Comparison of ENCODE assay signal across 15 cellular contexts in the genomic region with DNA sequence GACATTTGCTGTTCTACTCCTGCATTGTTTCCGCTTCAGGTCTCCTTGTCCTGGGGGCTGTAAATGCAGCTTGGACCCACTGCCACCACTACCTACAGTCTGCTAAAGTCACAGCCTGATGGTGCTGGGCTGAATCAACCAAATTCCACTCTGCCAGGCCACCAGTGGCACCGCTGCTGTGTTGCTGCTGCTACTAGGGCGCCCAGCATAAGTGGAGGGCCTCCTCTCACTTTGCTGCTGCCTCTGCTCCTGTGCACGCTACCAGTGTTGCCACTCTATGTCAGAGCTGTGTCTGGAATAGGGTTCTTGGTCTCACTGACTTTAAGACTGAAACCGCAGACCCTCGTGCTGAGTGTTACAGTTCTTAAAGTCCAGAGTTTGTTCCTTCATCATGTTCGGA. TPM values are rescaled to one million over a fixed set of nuclear protein-coding genes. Genes with fewer than 3 reads are reported as not detected.
DNase-seq lines count a peak whose midpoint lies in the region; ATAC-seq and TF ChIP-seq lines count a peak whose summit lies in the region.
"Had no signal": no experiment of that assay in that cellular context is flagged by ENCODE, and none has a peak within 500 bp of the region (broad histone marks: within the 10 kb centered on the region; RNA-seq: fewer than 3 reads in every experiment).

No MANE protein-coding gene starts in this region.

- no peak for TF ChIP-seq CTCF in osteoblast (IDR thresholded peaks at IDR 0.05; ENCODE audit: extremely low read depth, low read depth, low read length)

- ATAC-seq in central memory CD8-positive, alpha-beta T cell (replicated peaks; ENCODE audit: extremely low read depth, poor library complexity, severe bottlenecking): no peak
- ATAC-seq in GM18907 (IDR thresholded peaks at IDR 0.05; ENCODE audit: unreplicated experiment): no peak
- no peak for ATAC-seq in Right ventricle myocardium superior (ENCODE audit: poor library complexity)
- ATAC-seq: A549; activated CD4-positive, CD25-positive, alpha-beta regulatory T cell treated with anti-CD3 and anti-CD28 coated beads, Interleukin-2, amount 50 U/mL, for 24 hours; left cardiac atrium; upper lobe of right lung had no signal

- H3K27ac ChIP-seq in KOPT-K1 (ENCODE audit: low read depth, low read length, poor library complexity, severe bottlenecking): peak overlapping the region; percentile 84
- no peak overlapping the region for H3K27ac ChIP-seq in osteoblast (ENCODE audit: low read depth, low read length)

- peaks cover 28% of the 10 kb centered on the region for H3K36me3 Mint-ChIP-seq in T-helper 2 cell treated with Interferon-gamma antibody and Interleukin-4, amounts not matched to agents 5 μg/mL and 100 μg/mL, for 36 hours (ENCODE audit: low read depth)
- H3K36me3 Mint-ChIP-seq in central memory CD8-positive, alpha-beta T cell (ENCODE audit: insufficient read depth): peaks cover 11% of the 10 kb centered on the region

- H3K27me3 ChIP-seq in osteoblast (ENCODE audit: insufficient read depth, low read length): no peaks in the 10 kb centered on the region
- H3K27me3 ChIP-seq: upper lobe of right lung had no signal

- H3K79me2 ChIP-seq in osteoblast (ENCODE audit: insufficient read depth, low read length): peaks cover 36% of the 10 kb centered on the region

- H3K4me1 Mint-ChIP-seq in T-helper 2 cell treated with Interferon-gamma antibody and Interleukin-4, amounts not matched to agents 5 μg/mL and 100 μg/mL, for 36 hours (ENCODE audit: low read depth): peaks cover 33% of the 10 kb centered on the region
- H3K4me1 Mint-ChIP-seq in central memory CD8-positive, alpha-beta T cell: peaks cover 22% of the 10 kb centered on the region

- intact Hi-C loops in Right ventricle myocardium superior (cut with DNase I): loop anchor here (10.0 kb wide), 1 partner anchor 300 kb away; no protein-coding TSS in a partner anchor

- no peaks in the 10 kb centered on the region for H3K9me3 ChIP-seq in KOPT-K1 (ENCODE audit: insufficient read depth, low read length, poor library complexity, severe bottlenecking)
- no peaks in the 10 kb centered on the region for H3K9me3 ChIP-seq in osteoblast (ENCODE audit: low read depth, low read length)
- H3K9me3 ChIP-seq: A549, upper lobe of right lung had no signal

- no peaks in the 10 kb centered on the region for H3K27me3 Mint-ChIP-seq in T-helper 2 cell treated with Interferon-gamma antibody and Interleukin-4, amounts not matched to agents 5 μg/mL and 100 μg/mL, for 36 hours (ENCODE audit: low read depth)
- H3K27me3 Mint-ChIP-seq in central memory CD8-positive, alpha-beta T cell: no peaks in the 10 kb centered on the region

- no peak overlapping the region for H3K4me2 ChIP-seq in osteoblast (ENCODE audit: insufficient read depth, low read length)

- DNase-seq in T-helper 2 cell treated with Interferon-gamma antibody and Interleukin-4, amounts not matched to agents 5 μg/mL and 100 μg/mL, for 36 hours (ENCODE audit: low spot score): no peak
- DNase-seq in T-helper 2 cell (no peak), osteoblast (ENCODE audit: insufficient read length, low spot score, missing footprints) (no peak), Right ventricle myocardium superior (no peak), CD1c-positive myeloid dendritic cell (ENCODE audit: extremely low spot score) (no peak)
- no peak for DNase-seq in central memory CD8-positive, alpha-beta T cell (ENCODE audit: low spot score in 2 of 2)
- DNase-seq: Calu3; hippocampal formation; left cardiac atrium; stimulated activated CD4-positive, alpha-beta T cell treated with anti-CD3 and anti-CD28 coated beads, Interleukin-1b, Interleukin-23, amount 100 ng/mL, for 48 hours; upper lobe of right lung had no signal

- H3K9me3 Mint-ChIP-seq in T-helper 2 cell treated with Interferon-gamma antibody and Interleukin-4, amounts not matched to agents 5 μg/mL and 100 μg/mL, for 36 hours: peaks cover 5% of the 10 kb centered on the region
- H3K9me3 Mint-ChIP-seq in central memory CD8-positive, alpha-beta T cell: no peaks in the 10 kb centered on the region

- no peak overlapping the region for H3K4me3 Mint-ChIP-seq in T-helper 2 cell treated with Interferon-gamma antibody and Interleukin-4, amounts not matched to agents 5 μg/mL and 100 μg/mL, for 36 hours
- peak overlapping the region; percentile 99 for H3K4me3 Mint-ChIP-seq in central memory CD8-positive, alpha-beta T cell

- H3K4me3 ChIP-seq in osteoblast (ENCODE audit: insufficient read depth, low read length): no peak overlapping the region
- H3K4me3 ChIP-seq: upper lobe of right lung had no signal

- H3K27ac Mint-ChIP-seq in T-helper 2 cell treated with Interferon-gamma antibody and Interleukin-4, amounts not matched to agents 5 μg/mL and 100 μg/mL, for 36 hours: peak overlapping the region; percentile 71
- H3K27ac Mint-ChIP-seq in central memory CD8-positive, alpha-beta T cell (ENCODE audit: low read depth): peak overlapping the region; percentile 97

- H3K4me1 ChIP-seq in osteoblast (ENCODE audit: insufficient read depth, low read length): peaks cover 11% of the 10 kb centered on the region

- H2AFZ ChIP-seq in osteoblast (ENCODE audit: low read length): peak overlapping the region; percentile 56

- peaks cover 6% of the 10 kb centered on the region for H4K20me1 ChIP-seq in osteoblast (ENCODE audit: insufficient read depth, low read length)

- H3K36me3 ChIP-seq in KOPT-K1 (ENCODE audit: insufficient read depth, low read length) (peaks cover 9% of the 10 kb centered on the region), osteoblast (ENCODE audit: insufficient read depth, low read length) (peaks cover 5% of the 10 kb centered on the region)

RNA-seq across cellular contexts. Expression of a gene that starts 1.4 kb away (rescaled TPM):
- 89.4 and 108 TPM in 2 replicates for total RNA-seq in osteoblast
- 47.5 TPM for total RNA-seq in Right ventricle myocardium superior
